25 cellular contexts compared by ENCODE assay signal in genomic region chr12:3768911-3769447, GRCh38.
"Had no signal": no experiment of that assay in that cellular context is flagged by ENCODE, and none has a peak within 500 bp of the region (broad histone marks: within the 10 kb centered on the region; RNA-seq: fewer than 3 reads in every experiment).

No MANE protein-coding gene starts in this region.

- H3K27me3 ChIP-seq: dorsolateral prefrontal cortex, neutrophil, pancreas, spleen, testis, tibial artery, upper lobe of left lung had no signal

- H3K27ac ChIP-seq: dorsolateral prefrontal cortex, epithelial cell of prostate, neutrophil, pancreas, spleen, testis, tibial artery, upper lobe of left lung had no signal

- ATAC-seq: esophagus mucosa; mucosa of descending colon; natural killer cell treated with Interleukin-12 subunit alpha and Interleukin-12 subunit beta and Interleukin-15 and Interleukin-18, amount 100 ng/mL, for 72 hours; sciatic nerve; stimulated activated memory B cell treated with anti-CD40 and anti-IgM and Interleukin-4, amounts not matched to agents 10 μg/mL and 1 μg/mL and 100 μg/mL, for 72 hours; stimulated activated naive CD8-positive, alpha-beta T cell treated with anti-CD3 and anti-CD28 coated beads, Interleukin-15, Interleukin-2, amounts not matched to agents 100 U/mL and 50 U/mL, for 24 hours had no signal

- FAIRE-seq: colon, pancreas, urothelium cell line had no signal

- H3K4me3 ChIP-seq: dorsolateral prefrontal cortex, lung, mucosa of descending colon, pancreas, spleen, testis, tibial artery, upper lobe of left lung had no signal

- H3K9me3 ChIP-seq: mucosa of descending colon, neutrophil, pancreas, spleen, testis, tibial artery, upper lobe of left lung had no signal

- H3K36me3 ChIP-seq: neutrophil, pancreas, spleen, tibial artery, upper lobe of left lung had no signal

- H3K4me1 ChIP-seq: pancreas, spleen, testis, tibial artery, upper lobe of left lung had no signal

- DNase-seq: dorsolateral prefrontal cortex; effector CD4-positive, alpha-beta T cell; foreskin melanocyte; hypothalamus; immature natural killer cell; islet precursor cell; mucosa of descending colon; naive B cell; pancreas; spleen; stimulated activated CD4-positive, alpha-beta T cell treated with anti-CD3 and anti-CD28 coated beads, Interleukin-4, amount 100 ng/mL, for 4 hours; stimulated activated naive CD8-positive, alpha-beta T cell treated with anti-CD3 and anti-CD28 coated beads, Interleukin-15, Interleukin-2, amounts not matched to agents 100 U/mL and 50 U/mL, for 24 hours; substantia nigra; testis; tibial artery; upper lobe of left lung had no signal
